In the genomic region with DNA sequence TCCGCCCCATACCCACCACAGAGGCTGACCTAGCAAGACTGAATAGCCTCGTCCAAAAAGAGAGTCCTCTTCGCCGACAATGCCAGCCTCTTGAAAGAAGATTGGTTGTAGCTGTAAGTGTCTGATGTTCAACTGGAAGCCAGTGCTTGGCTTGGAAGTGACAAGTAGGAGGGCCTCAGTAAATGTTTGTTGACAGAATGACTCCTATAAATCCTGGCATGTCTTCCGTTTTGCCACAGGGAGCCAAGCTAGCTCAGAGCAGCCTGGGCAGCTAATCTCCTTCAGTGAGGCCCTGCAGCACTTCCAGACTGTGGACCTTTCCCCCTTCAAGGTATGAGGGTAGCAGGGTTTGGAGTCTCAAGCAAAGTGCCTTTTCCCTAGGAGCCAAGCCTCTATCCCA, we compare ENCODE assay signal across 31 cellular contexts. TPM values are rescaled to one million over a fixed set of nuclear protein-coding genes. Genes with fewer than 3 reads are reported as not detected.
DNase-seq lines count a peak whose midpoint lies in the region; ATAC-seq, FAIRE-seq and TF ChIP-seq lines count a peak whose summit lies in the region.
"Had no signal": no experiment of that assay in that cellular context is flagged by ENCODE, and none has a peak within 500 bp of the region (broad histone marks: within the 10 kb centered on the region; RNA-seq: fewer than 3 reads in every experiment).

No MANE protein-coding gene starts in this region.

- no peaks in the 10 kb centered on the region for H3K4me1 Mint-ChIP-seq in activated T-helper 17 cell treated with anti-CD3 and anti-CD28 coated beads, Interleukin-2, amount 50 U/mL, for 72 hours
- H3K4me1 Mint-ChIP-seq in effector memory CD8-positive, alpha-beta T cell (ENCODE audit: low read depth in 2 of 2), result no peaks in the 10 kb centered on the region
- H3K4me1 Mint-ChIP-seq: activated naive CD8-positive, alpha-beta T cell treated with anti-CD3 and anti-CD28 coated beads, Interleukin-2, amount 10 ng/mL, durations not matched to agents 7 days and 5 days; immature natural killer cell had no signal

- H3K9ac ChIP-seq in HepG2 (ENCODE audit: insufficient read depth, low read depth, low read length), result no peak overlapping the region

- no peak for TF ChIP-seq CTCF in C4-2B (conservative IDR thresholded peaks at IDR 0.05)
- TF ChIP-seq CTCF in HepG2 (CRISPR knock-in tag; IDR thresholded peaks at IDR 0.05), result no peak

- H3K27me3 Mint-ChIP-seq in activated T-helper 17 cell treated with anti-CD3 and anti-CD28 coated beads, Interleukin-2, amount 50 U/mL, for 72 hours, result no peaks in the 10 kb centered on the region
- H3K27me3 Mint-ChIP-seq in effector memory CD8-positive, alpha-beta T cell, result no peaks in the 10 kb centered on the region
- H3K27me3 Mint-ChIP-seq: activated CD4-positive, alpha-beta memory T cell treated with anti-CD3 and anti-CD28 coated beads for 36 hours; activated naive CD8-positive, alpha-beta T cell treated with anti-CD3 and anti-CD28 coated beads, Interleukin-2, amount 10 ng/mL, durations not matched to agents 7 days and 5 days; natural killer cell treated with Interleukin-12 subunit alpha and Interleukin-12 subunit beta and Interleukin-15 and Interleukin-18, amount 100 ng/mL, for 72 hours had no signal

- no TSS peak for BruUV-seq in HepG2 (replicated peaks; lab: Mats Ljungman, UMichigan)

- peaks cover 48% of the 10 kb centered on the region for H3K4me1 ChIP-seq in HepG2 (ENCODE audit: insufficient read depth, low read length)
- H3K4me1 ChIP-seq: foreskin keratinocyte, pancreas, spleen had no signal

- DNase-seq in MG63, result peak; percentile 72
- no peak for DNase-seq in HepG2 (ENCODE audit: low spot score)
- DNase-seq in KBM-7, result no peak
- DNase-seq in H54 (ENCODE audit: insufficient read length, low spot score), result no peak
- no peak for DNase-seq in effector memory CD8-positive, alpha-beta T cell
- DNase-seq: activated CD4-positive, alpha-beta memory T cell treated with anti-CD3 and anti-CD28 coated beads for 36 hours; activated CD4-positive, CD25-positive, alpha-beta regulatory T cell; activated CD8-positive, alpha-beta memory T cell treated with anti-CD3 and anti-CD28 coated beads, Interleukin-2, amount 50 U/mL, for 48 hours; activated effector memory CD4-positive, alpha-beta T cell treated with Interleukin-2 at 50 U/mL for 16 hours; activated naive CD8-positive, alpha-beta T cell treated with anti-CD3 and anti-CD28 coated beads, Interleukin-2, amount 10 ng/mL, durations not matched to agents 7 days and 5 days; C1 segment of cervical spinal cord; cerebellar nuclear complex; foreskin keratinocyte; immature natural killer cell; left ventricle myocardium superior; NCI-H1694 treated with DMSO at 0.1 percent for 48 hours; NCI-H226; pancreas; PC-9; right cardiac atrium; SHP77 treated with DMSO at 0.1 percent for 48 hours; spleen; stimulated activated CD4-positive, alpha-beta T cell treated with anti-CD3 and anti-CD28 coated beads, Interleukin-4, amount 100 ng/mL, for 1 hour; stimulated activated naive CD4-positive, alpha-beta T cell treated with Interleukin-2 at 50 U/mL for 16 hours; T1000 had no signal

- peak overlapping the region; percentile 41 for H3K27ac Mint-ChIP-seq in activated T-helper 17 cell treated with anti-CD3 and anti-CD28 coated beads, Interleukin-2, amount 50 U/mL, for 72 hours
- peak overlapping the region in 1 of 2 donors; percentile 53 for H3K27ac Mint-ChIP-seq in effector memory CD8-positive, alpha-beta T cell
- H3K27ac Mint-ChIP-seq: activated CD4-positive, alpha-beta memory T cell treated with anti-CD3 and anti-CD28 coated beads for 36 hours; activated naive CD8-positive, alpha-beta T cell treated with anti-CD3 and anti-CD28 coated beads, Interleukin-2, amount 10 ng/mL, durations not matched to agents 7 days and 5 days; immature natural killer cell; natural killer cell treated with Interleukin-12 subunit alpha and Interleukin-12 subunit beta and Interleukin-15 and Interleukin-18, amount 100 ng/mL, for 72 hours had no signal

- peaks cover 10% of the 10 kb centered on the region for H3K36me3 ChIP-seq in MG63
- H3K36me3 ChIP-seq in HepG2 (replicated peaks in 1 of 2; ENCODE audit: control insufficient read depth in 1 of 2, insufficient read depth in 2 of 2, low read length in 2 of 2), result no peaks in the 10 kb centered on the region
- H3K36me3 ChIP-seq: pancreas had no signal

- FAIRE-seq in HepG2 (lab: Jason Lieb, UNC), result no peak
- FAIRE-seq in H54 (lab: Jason Lieb, UNC), result no peak
- FAIRE-seq: K562, pancreas had no signal

- H4K20me1 ChIP-seq in HepG2 (ENCODE audit: insufficient read depth, low read length), result no peaks in the 10 kb centered on the region

- no peak for TF ChIP-seq POLR2A in HepG2 (IDR thresholded peaks at IDR 0.05; ENCODE audit: insufficient read depth in 1 of 2, low read depth in 2 of 2, low read length in 2 of 2)
- TF ChIP-seq POLR2A in H54 (IDR thresholded peaks at IDR 0.05; ENCODE audit: low read depth, low read length), result no peak

- intact Hi-C loops in HepG2 (cut with micrococcal nuclease; ENCODE audit: unreplicated experiment), result no loop called here

- H3K27me3 ChIP-seq in MG63 (no peaks in the 10 kb centered on the region), HepG2 (ENCODE audit: control insufficient read depth in 1 of 2, insufficient read depth in 2 of 2, low read length in 2 of 2) (no peaks in the 10 kb centered on the region)
- H3K27me3 ChIP-seq: foreskin keratinocyte, pancreas, spleen had no signal

- WGBS in HepG2 (ENCODE audit: low lambda C conversion rate), result 81% methylated on average over 4 of the region's 5 CpGs

- H3K9me3 ChIP-seq in MG63 (no peaks in the 10 kb centered on the region), HepG2 (ENCODE audit: low read length) (no peaks in the 10 kb centered on the region)
- H3K9me3 ChIP-seq: pancreas had no signal

- CTCF ChIA-PET in HepG2 (lab: Yijun Ruan, JAX; ENCODE audit: low intra/inter-chr PET ratio, low total read pairs), result no interaction called here

- TF ChIP-seq EP300 in HepG2 (IDR thresholded peaks at IDR 0.05; ENCODE audit: low read depth in 2 of 2, low read length in 2 of 2) (no peak), HepG2 (CRISPR knock-in tag; IDR thresholded peaks at IDR 0.05; ENCODE audit: borderline replicate concordance) (no peak)

- no peak overlapping the region for H3K4me3 ChIP-seq in MG63
- H3K4me3 ChIP-seq in HepG2 (replicated peaks in 1 of 3; ENCODE audit: insufficient read depth in 1 of 3, low read depth in 2 of 3, low read length in 3 of 3), result no peak overlapping the region
- H3K4me3 ChIP-seq: K562, pancreas, PC-9, spleen had no signal

- H3K27ac ChIP-seq in C4-2B (peak overlapping the region; percentile 73), HepG2 (ENCODE audit: extremely low read length, insufficient read depth, low read length) (no peak overlapping the region)
- H3K27ac ChIP-seq: foreskin keratinocyte, pancreas, PC-9, spleen had no signal

- H3K4me3 Mint-ChIP-seq in activated T-helper 17 cell treated with anti-CD3 and anti-CD28 coated beads, Interleukin-2, amount 50 U/mL, for 72 hours, result no peak overlapping the region
- H3K4me3 Mint-ChIP-seq in effector memory CD8-positive, alpha-beta T cell, result no peak overlapping the region
- H3K4me3 Mint-ChIP-seq: activated CD4-positive, alpha-beta memory T cell treated with anti-CD3 and anti-CD28 coated beads for 36 hours; activated naive CD8-positive, alpha-beta T cell treated with anti-CD3 and anti-CD28 coated beads, Interleukin-2, amount 10 ng/mL, durations not matched to agents 7 days and 5 days; immature natural killer cell; natural killer cell treated with Interleukin-12 subunit alpha and Interleukin-12 subunit beta and Interleukin-15 and Interleukin-18, amount 100 ng/mL, for 72 hours had no signal

- POLR2A ChIA-PET in HepG2 (lab: Yijun Ruan, JAX), result interaction anchor here (1.1 to 2.9 kb wide), 7 partner anchors 15 to 215 kb away, joined by 3 to 25 read pairs (median 6); partner anchors contain the start of genes ELMOD3, MAT2A, RETSAT and SH2D6

- no peaks in the 10 kb centered on the region for H3K79me2 ChIP-seq in HepG2 (ENCODE audit: insufficient read depth, low read length)

- no peak overlapping the region for H2AFZ ChIP-seq in HepG2 (ENCODE audit: low read length)
- H2AFZ ChIP-seq: PC-9 had no signal

- in situ Hi-C loops in HepG2 (cut with HindIII; ENCODE audit: extremely low pct_ligation_motif_present, low pct_unique_long_range_greater_than_20kb), result no loop called here
- in situ Hi-C loops in KBM-7 (cut with MboI; ENCODE audit: low pct_unique_long_range_greater_than_20kb, low sequenced_read_pairs), result no loop called here

- H3K4me2 ChIP-seq in HepG2 (ENCODE audit: low read depth, low read length), result 0 out of 2 replicates have a peak overlapping the region, but pooled peaks have one; percentile 0
- H3K4me2 ChIP-seq: PC-9 had no signal

- H3K9me3 Mint-ChIP-seq in activated T-helper 17 cell treated with anti-CD3 and anti-CD28 coated beads, Interleukin-2, amount 50 U/mL, for 72 hours, result no peaks in the 10 kb centered on the region
- no peaks in the 10 kb centered on the region for H3K9me3 Mint-ChIP-seq in effector memory CD8-positive, alpha-beta T cell
- H3K9me3 Mint-ChIP-seq: activated CD4-positive, alpha-beta memory T cell treated with anti-CD3 and anti-CD28 coated beads for 36 hours; activated naive CD8-positive, alpha-beta T cell treated with anti-CD3 and anti-CD28 coated beads, Interleukin-2, amount 10 ng/mL, durations not matched to agents 7 days and 5 days; immature natural killer cell; natural killer cell treated with Interleukin-12 subunit alpha and Interleukin-12 subunit beta and Interleukin-15 and Interleukin-18, amount 100 ng/mL, for 72 hours had no signal

- ATAC-seq in activated T-helper 17 cell treated with anti-CD3 and anti-CD28 coated beads, Interleukin-2, amount 50 U/mL, for 72 hours (replicated peaks), result no peak
- no peak for ATAC-seq in HepG2
- ATAC-seq in GM19395 (IDR thresholded peaks at IDR 0.05; ENCODE audit: unreplicated experiment), result no peak
- no peak for ATAC-seq in effector memory CD8-positive, alpha-beta T cell (replicated peaks)
- ATAC-seq: foreskin keratinocyte; K562; left ventricle myocardium superior; natural killer cell treated with Interleukin-12 subunit alpha and Interleukin-12 subunit beta and Interleukin-15 and Interleukin-18, amount 100 ng/mL, for 72 hours; right cardiac atrium had no signal

- H3K36me3 Mint-ChIP-seq in activated T-helper 17 cell treated with anti-CD3 and anti-CD28 coated beads, Interleukin-2, amount 50 U/mL, for 72 hours (ENCODE audit: low read depth), result peaks cover 20% of the 10 kb centered on the region
- H3K36me3 Mint-ChIP-seq in effector memory CD8-positive, alpha-beta T cell (ENCODE audit: insufficient read depth), result peaks cover 6% of the 10 kb centered on the region

- TF ChIP-seq RAD21 in HepG2 (CRISPR knock-in tag; IDR thresholded peaks at IDR 0.05), result no peak

RNA-seq across cellular contexts. Expression of gene ELMOD3, which starts 14.9 kb away (rescaled TPM):
- total RNA-seq in MG63 (2014; rRNA removed; shearing (Covaris generic); ENCODE audit: low replicate concordance), result 3.9 and 25.3 TPM in 2 replicates
- total RNA-seq in activated T-helper 17 cell treated with anti-CD3 and anti-CD28 coated beads, Interleukin-2, amount 50 U/mL, for 72 hours, result 10 to 100 TPM; 13.4 to 17.5 TPM
- 10.3 and 13.3 TPM in 2 replicates for total RNA-seq in HepG2 (2016; rRNA removed; fragmentation: Illumina TruSeq; extraction: Trizol)
- 6.9 and 7.5 TPM in 2 replicates for total RNA-seq in HepG2 (2016; cell fraction: cytosol; rRNA removed; fragmentation: Illumina TruSeq; extraction: Trizol; ENCODE audit: low read depth)
- 10.3 and 15.0 TPM in 2 replicates for total RNA-seq in HepG2 (2016; cell fraction: insoluble cytoplasmic fraction; rRNA removed; fragmentation: Illumina TruSeq; extraction: Trizol)
- total RNA-seq in HepG2 (2016; cell fraction: membrane; rRNA removed; fragmentation: Illumina TruSeq; extraction: Trizol), result 8.8 and 9.5 TPM in 2 replicates
- 16.6 and 22.7 TPM in 2 replicates for total RNA-seq in HepG2 (2016; cell fraction: nucleus; rRNA removed; fragmentation: Illumina TruSeq; extraction: Trizol)
- 19.5 and 21.4 TPM in 2 replicates for polyA plus RNA-seq in HepG2 (2011; rRNA removed)
- 11.0 and 11.1 TPM in 2 replicates for polyA plus RNA-seq in HepG2 (2011; cell fraction: cytosol; rRNA removed)
- polyA plus RNA-seq in HepG2 (2011; cell fraction: nucleus; rRNA removed), result 56.3 and 61.9 TPM in 2 replicates
- polyA plus RNA-seq in HepG2 (2012), result 9.6 and 10.3 TPM in 2 replicates
- 2.4 and 3.2 TPM in 2 replicates for polyA plus RNA-seq in HepG2 (2016; cell fraction: cytosol; fragmentation: Illumina TruSeq; extraction: Trizol; ENCODE audit: low read depth)
- 9.4 TPM in 2 replicates for polyA plus RNA-seq in HepG2 (2016; cell fraction: insoluble cytoplasmic fraction; fragmentation: Illumina TruSeq; extraction: Trizol; ENCODE audit: low read depth)
- 6.4 and 6.6 TPM in 2 replicates for polyA plus RNA-seq in HepG2 (2016; cell fraction: membrane; fragmentation: Illumina TruSeq; extraction: Trizol; ENCODE audit: low read depth)
- polyA plus RNA-seq in HepG2 (2016; cell fraction: nucleus; fragmentation: Illumina TruSeq; extraction: Trizol; ENCODE audit: insufficient read depth, low read depth), result 34.9 and 37.5 TPM in 2 replicates
- 14.8 and 18.1 TPM in 2 replicates for polyA minus RNA-seq in HepG2 (2011; rRNA and poly(A)+ RNA removed; ENCODE audit: low replicate concordance)
- polyA minus RNA-seq in HepG2 (2011; cell fraction: cytosol; rRNA and poly(A)+ RNA removed), result 3.2 and 4.1 TPM in 2 replicates
- 19.1 and 24.5 TPM in 2 replicates for polyA minus RNA-seq in HepG2 (2011; cell fraction: nucleus; rRNA and poly(A)+ RNA removed)

RNA-seq across cellular contexts. Expression of gene RETSAT, which starts 15.2 kb away (rescaled TPM):
- total RNA-seq in MG63 (2014; rRNA removed; shearing (Covaris generic); ENCODE audit: low replicate concordance), result 28.3 and 40.1 TPM in 2 replicates
- total RNA-seq in activated T-helper 17 cell treated with anti-CD3 and anti-CD28 coated beads, Interleukin-2, amount 50 U/mL, for 72 hours, result 10 to 100 TPM; 28.4 to 34.5 TPM
- 17.2 and 46.7 TPM in 2 replicates for total RNA-seq in HepG2 (2016; rRNA removed; fragmentation: Illumina TruSeq; extraction: Trizol)
- total RNA-seq in HepG2 (2016; cell fraction: cytosol; rRNA removed; fragmentation: Illumina TruSeq; extraction: Trizol; ENCODE audit: low read depth), result 10.9 and 12.3 TPM in 2 replicates
- total RNA-seq in HepG2 (2016; cell fraction: insoluble cytoplasmic fraction; rRNA removed; fragmentation: Illumina TruSeq; extraction: Trizol), result 18.1 and 44.6 TPM in 2 replicates
- total RNA-seq in HepG2 (2016; cell fraction: membrane; rRNA removed; fragmentation: Illumina TruSeq; extraction: Trizol), result 15.7 and 17.3 TPM in 2 replicates
- 50.8 and 58.5 TPM in 2 replicates for total RNA-seq in HepG2 (2016; cell fraction: nucleus; rRNA removed; fragmentation: Illumina TruSeq; extraction: Trizol)
- polyA plus RNA-seq in HepG2 (2011; rRNA removed), result 61.0 and 88.0 TPM in 2 replicates
- 45.6 and 61.3 TPM in 2 replicates for polyA plus RNA-seq in HepG2 (2011; cell fraction: cytosol; rRNA removed)
- 145 and 168 TPM in 2 replicates for polyA plus RNA-seq in HepG2 (2011; cell fraction: nucleus; rRNA removed)
- 76.9 and 78.5 TPM in 2 replicates for polyA plus RNA-seq in HepG2 (2012)
- polyA plus RNA-seq in HepG2 (2016; cell fraction: cytosol; fragmentation: Illumina TruSeq; extraction: Trizol; ENCODE audit: low read depth), result 4.6 and 4.8 TPM in 2 replicates
- polyA plus RNA-seq in HepG2 (2016; cell fraction: insoluble cytoplasmic fraction; fragmentation: Illumina TruSeq; extraction: Trizol; ENCODE audit: low read depth), result 15.6 and 17.6 TPM in 2 replicates
- polyA plus RNA-seq in HepG2 (2016; cell fraction: membrane; fragmentation: Illumina TruSeq; extraction: Trizol; ENCODE audit: low read depth), result 9.2 and 10.8 TPM in 2 replicates
- polyA plus RNA-seq in HepG2 (2016; cell fraction: nucleus; fragmentation: Illumina TruSeq; extraction: Trizol; ENCODE audit: insufficient read depth, low read depth), result 96.7 and 99.7 TPM in 2 replicates
- polyA minus RNA-seq in HepG2 (2011; rRNA and poly(A)+ RNA removed; ENCODE audit: low replicate concordance), result 163 and 207 TPM in 2 replicates
- 39.9 and 52.7 TPM in 2 replicates for polyA minus RNA-seq in HepG2 (2011; cell fraction: cytosol; rRNA and poly(A)+ RNA removed)
- polyA minus RNA-seq in HepG2 (2011; cell fraction: nucleus; rRNA and poly(A)+ RNA removed), result 60.9 and 82.7 TPM in 2 replicates

RNA-seq across cellular contexts. Expression of gene CAPG, which starts 40.7 kb away (rescaled TPM):
- 283 and 538 TPM in 2 replicates for total RNA-seq in MG63 (2014; rRNA removed; shearing (Covaris generic); ENCODE audit: low replicate concordance)
- 10 to 100 TPM; 27.8 to 46.2 TPM for total RNA-seq in activated T-helper 17 cell treated with anti-CD3 and anti-CD28 coated beads, Interleukin-2, amount 50 U/mL, for 72 hours
- 18.2 and 26.5 TPM in 2 replicates for total RNA-seq in HepG2 (2016; rRNA removed; fragmentation: Illumina TruSeq; extraction: Trizol)
- 3.5 and 5.7 TPM in 2 replicates for total RNA-seq in HepG2 (2016; cell fraction: cytosol; rRNA removed; fragmentation: Illumina TruSeq; extraction: Trizol; ENCODE audit: low read depth)
- total RNA-seq in HepG2 (2016; cell fraction: insoluble cytoplasmic fraction; rRNA removed; fragmentation: Illumina TruSeq; extraction: Trizol), result 22.4 and 25.2 TPM in 2 replicates
- 7.7 TPM in 2 replicates for total RNA-seq in HepG2 (2016; cell fraction: membrane; rRNA removed; fragmentation: Illumina TruSeq; extraction: Trizol)
- total RNA-seq in HepG2 (2016; cell fraction: nucleus; rRNA removed; fragmentation: Illumina TruSeq; extraction: Trizol), result 6.2 and 8.8 TPM in 2 replicates
- polyA plus RNA-seq in HepG2 (2011; rRNA removed), result 10.6 and 12.7 TPM in 2 replicates
- polyA plus RNA-seq in HepG2 (2011; cell fraction: cytosol; rRNA removed), result 7.9 and 13.0 TPM in 2 replicates
- polyA plus RNA-seq in HepG2 (2011; cell fraction: nucleus; rRNA removed), result 6.3 and 7.4 TPM in 2 replicates
- polyA plus RNA-seq in HepG2 (2012), result 6.7 and 7.8 TPM in 2 replicates
- 2.9 and 4.2 TPM in 2 replicates for polyA plus RNA-seq in HepG2 (2016; cell fraction: cytosol; fragmentation: Illumina TruSeq; extraction: Trizol; ENCODE audit: low read depth)
- polyA plus RNA-seq in HepG2 (2016; cell fraction: insoluble cytoplasmic fraction; fragmentation: Illumina TruSeq; extraction: Trizol; ENCODE audit: low read depth), result 18.1 and 22.6 TPM in 2 replicates
- 3.2 and 4.7 TPM in 2 replicates for polyA plus RNA-seq in HepG2 (2016; cell fraction: membrane; fragmentation: Illumina TruSeq; extraction: Trizol; ENCODE audit: low read depth)
- polyA plus RNA-seq in HepG2 (2016; cell fraction: nucleus; fragmentation: Illumina TruSeq; extraction: Trizol; ENCODE audit: insufficient read depth, low read depth), result 11.5 and 13.0 TPM in 2 replicates
- polyA minus RNA-seq in HepG2 (2011; rRNA and poly(A)+ RNA removed; ENCODE audit: low replicate concordance), result 9.5 and 243 TPM in 2 replicates
- polyA minus RNA-seq in HepG2 (2011; cell fraction: cytosol; rRNA and poly(A)+ RNA removed), result 5.7 and 10.2 TPM in 2 replicates
- polyA minus RNA-seq in HepG2 (2011; cell fraction: nucleus; rRNA and poly(A)+ RNA removed), result 3.7 and 5.7 TPM in 2 replicates

RNA-seq across cellular contexts. Expression of gene TGOLN2, which starts 41.7 kb away (rescaled TPM):
- total RNA-seq in MG63 (2014; rRNA removed; shearing (Covaris generic); ENCODE audit: low replicate concordance), result 32.5 and 36.5 TPM in 2 replicates
- total RNA-seq in activated T-helper 17 cell treated with anti-CD3 and anti-CD28 coated beads, Interleukin-2, amount 50 U/mL, for 72 hours, result 100 to 1,000 TPM; 109 to 139 TPM
- 62.5 and 99.6 TPM in 2 replicates for total RNA-seq in HepG2 (2016; rRNA removed; fragmentation: Illumina TruSeq; extraction: Trizol)
- total RNA-seq in HepG2 (2016; cell fraction: cytosol; rRNA removed; fragmentation: Illumina TruSeq; extraction: Trizol; ENCODE audit: low read depth), result 10.8 and 10.9 TPM in 2 replicates
- total RNA-seq in HepG2 (2016; cell fraction: insoluble cytoplasmic fraction; rRNA removed; fragmentation: Illumina TruSeq; extraction: Trizol), result 56.7 and 97.1 TPM in 2 replicates
- 20.9 and 22.6 TPM in 2 replicates for total RNA-seq in HepG2 (2016; cell fraction: membrane; rRNA removed; fragmentation: Illumina TruSeq; extraction: Trizol)
- 124 and 151 TPM in 2 replicates for total RNA-seq in HepG2 (2016; cell fraction: nucleus; rRNA removed; fragmentation: Illumina TruSeq; extraction: Trizol)
- polyA plus RNA-seq in HepG2 (2011; rRNA removed), result 143 and 155 TPM in 2 replicates
- 88.2 and 122 TPM in 2 replicates for polyA plus RNA-seq in HepG2 (2011; cell fraction: cytosol; rRNA removed)
- polyA plus RNA-seq in HepG2 (2011; cell fraction: nucleus; rRNA removed), result 116 and 157 TPM in 2 replicates
- 86.0 and 95.7 TPM in 2 replicates for polyA plus RNA-seq in HepG2 (2012)
- 4.3 and 4.5 TPM in 2 replicates for polyA plus RNA-seq in HepG2 (2016; cell fraction: cytosol; fragmentation: Illumina TruSeq; extraction: Trizol; ENCODE audit: low read depth)
- 51.8 and 59.4 TPM in 2 replicates for polyA plus RNA-seq in HepG2 (2016; cell fraction: insoluble cytoplasmic fraction; fragmentation: Illumina TruSeq; extraction: Trizol; ENCODE audit: low read depth)
- polyA plus RNA-seq in HepG2 (2016; cell fraction: membrane; fragmentation: Illumina TruSeq; extraction: Trizol; ENCODE audit: low read depth), result 10.0 and 10.7 TPM in 2 replicates
- 170 and 178 TPM in 2 replicates for polyA plus RNA-seq in HepG2 (2016; cell fraction: nucleus; fragmentation: Illumina TruSeq; extraction: Trizol; ENCODE audit: insufficient read depth, low read depth)
- 35.4 and 110 TPM in 2 replicates for polyA minus RNA-seq in HepG2 (2011; rRNA and poly(A)+ RNA removed; ENCODE audit: low replicate concordance)
- polyA minus RNA-seq in HepG2 (2011; cell fraction: cytosol; rRNA and poly(A)+ RNA removed), result 83.6 and 87.9 TPM in 2 replicates
- 120 and 144 TPM in 2 replicates for polyA minus RNA-seq in HepG2 (2011; cell fraction: nucleus; rRNA and poly(A)+ RNA removed)

RNA-seq across cellular contexts. Expression of gene SH2D6, which starts 49.0 kb away (rescaled TPM):
- 0.76 and 1.2 TPM in 2 replicates for total RNA-seq in MG63 (2014; rRNA removed; shearing (Covaris generic); ENCODE audit: low replicate concordance)
- 1 to 10 TPM in 1 of 2 donors, under 1 TPM in 1; 0.66 to 1.3 TPM for total RNA-seq in activated T-helper 17 cell treated with anti-CD3 and anti-CD28 coated beads, Interleukin-2, amount 50 U/mL, for 72 hours
- 0.11 and 0.29 TPM in 2 replicates for total RNA-seq in HepG2 (2016; rRNA removed; fragmentation: Illumina TruSeq; extraction: Trizol)
- 1.1 and 1.3 TPM in 2 replicates for total RNA-seq in HepG2 (2016; cell fraction: cytosol; rRNA removed; fragmentation: Illumina TruSeq; extraction: Trizol; ENCODE audit: low read depth)
- total RNA-seq in HepG2 (2016; cell fraction: insoluble cytoplasmic fraction; rRNA removed; fragmentation: Illumina TruSeq; extraction: Trizol), result 0.41 TPM in 1 of 2 replicates, not detected in the other
- 1.6 and 1.9 TPM in 2 replicates for total RNA-seq in HepG2 (2016; cell fraction: membrane; rRNA removed; fragmentation: Illumina TruSeq; extraction: Trizol)
- total RNA-seq in HepG2 (2016; cell fraction: nucleus; rRNA removed; fragmentation: Illumina TruSeq; extraction: Trizol), result 0.93 and 1.0 TPM in 2 replicates
- polyA plus RNA-seq in HepG2 (2011; rRNA removed), result 0.18 and 0.26 TPM in 2 replicates
- 0.08 and 0.21 TPM in 2 replicates for polyA plus RNA-seq in HepG2 (2011; cell fraction: cytosol; rRNA removed)
- 0.19 and 0.51 TPM in 2 replicates for polyA plus RNA-seq in HepG2 (2011; cell fraction: nucleus; rRNA removed)
- polyA plus RNA-seq in HepG2 (2012), result not detected in 2 replicates
- polyA plus RNA-seq in HepG2 (2016; cell fraction: cytosol; fragmentation: Illumina TruSeq; extraction: Trizol; ENCODE audit: low read depth), result not detected in 2 replicates
- polyA plus RNA-seq in HepG2 (2016; cell fraction: insoluble cytoplasmic fraction; fragmentation: Illumina TruSeq; extraction: Trizol; ENCODE audit: low read depth), result not detected in 2 replicates
- 0.26 and 0.30 TPM in 2 replicates for polyA plus RNA-seq in HepG2 (2016; cell fraction: membrane; fragmentation: Illumina TruSeq; extraction: Trizol; ENCODE audit: low read depth)
- polyA plus RNA-seq in HepG2 (2016; cell fraction: nucleus; fragmentation: Illumina TruSeq; extraction: Trizol; ENCODE audit: insufficient read depth, low read depth), result 1.2 TPM in 1 of 2 replicates, not detected in the other
- 0.74 and 1.7 TPM in 2 replicates for polyA minus RNA-seq in HepG2 (2011; rRNA and poly(A)+ RNA removed; ENCODE audit: low replicate concordance)
- polyA minus RNA-seq in HepG2 (2011; cell fraction: cytosol; rRNA and poly(A)+ RNA removed), result 0.69 and 1.3 TPM in 2 replicates
- 0.77 and 1.6 TPM in 2 replicates for polyA minus RNA-seq in HepG2 (2011; cell fraction: nucleus; rRNA and poly(A)+ RNA removed)
- total RNA-seq: G401, left ventricle myocardium superior had no signal
- polyA plus RNA-seq: immature natural killer cell had no signal
